Comparison of ENCODE assay signal across 9 cellular contexts in genomic region chr10:50988792-50989191, GRCh38.
DNase-seq lines count a peak whose midpoint lies in the region; ATAC-seq, FAIRE-seq and TF ChIP-seq lines count a peak whose summit lies in the region.
"Had no signal": no experiment of that assay in that cellular context is flagged by ENCODE, and none has a peak within 500 bp of the region (broad histone marks: within the 10 kb centered on the region; RNA-seq: fewer than 3 reads in every experiment).

No MANE protein-coding gene starts in this region.

- TF ChIP-seq EP300 in SK-N-SH (IDR thresholded peaks at IDR 0.05; ENCODE audit: borderline replicate concordance in 1 of 2, low read depth in 1 of 2, low read length in 1 of 2) (no peak), gastroesophageal sphincter (IDR thresholded peaks at IDR 0.05) (no peak), tibial nerve (IDR thresholded peaks at IDR 0.05) (no peak)

- WGBS in SK-N-SH (ENCODE audit: low lambda C conversion rate): 63% methylated on average over 4 of the region's 4 CpGs
- 28 to 32% methylated on average over 4 of the region's 4 CpGs for WGBS in gastroesophageal sphincter (ENCODE audit: low coverage in 1 of 2), 2 donors
- 45% methylated on average over 4 of the region's 4 CpGs for WGBS in tibial nerve, 2 donors

- TF ChIP-seq RAD21 in SK-N-SH (IDR thresholded peaks at IDR 0.05; ENCODE audit: low read length): peak; percentile 51

- TF ChIP-seq CTCF in SK-N-SH (IDR thresholded peaks at IDR 0.05) (peak; percentile 69), gastroesophageal sphincter (IDR thresholded peaks at IDR 0.05) (peak; percentile 10 to 63 (median 32)), tibial nerve (IDR thresholded peaks at IDR 0.05) (peak in 4 of 5 experiments; percentile 15 to 32 (median 25))

- H3K4me2 ChIP-seq in SK-N-SH: no peak overlapping the region

- no peak for ATAC-seq in SK-N-SH treated with all-trans-retinoic acid at 6 μM for 48 hours
- no peak for ATAC-seq in gastroesophageal sphincter

- H3K79me2 ChIP-seq in SK-N-SH (ENCODE audit: insufficient read depth): no peaks in the 10 kb centered on the region

- H3K27me3 ChIP-seq in SK-N-SH (ENCODE audit: insufficient read depth) (no peaks in the 10 kb centered on the region; the same call in 1 of the 2 replicates), gastroesophageal sphincter (peaks cover 39% of the 10 kb centered on the region), tibial nerve (peaks cover 0 to 28% of the 10 kb centered on the region in 2 donors)

- TF ChIP-seq POLR2A in gastroesophageal sphincter (IDR thresholded peaks at IDR 0.05): no peak
- no peak for TF ChIP-seq POLR2A in tibial nerve (IDR thresholded peaks at IDR 0.05)

- H3K4me1 ChIP-seq in SK-N-SH (ENCODE audit: control insufficient read depth in 1 of 2, insufficient read depth in 2 of 2, low read depth in 1 of 2, low read length in 1 of 2) (peaks cover 0 to 11% of the 10 kb centered on the region in 2 experiments; a peak in 1 of 4 replicates), gastroesophageal sphincter (peaks cover 0 to 48% (median 0%) of the 10 kb centered on the region in 3 donors), tibial nerve (peaks cover 0 to 26% (median 5%) of the 10 kb centered on the region in 4 donors)
- H3K4me1 ChIP-seq: prostate gland had no signal

- H3K9ac ChIP-seq in SK-N-SH: no peak overlapping the region

- POLR2A ChIA-PET in SK-N-SH (lab: Yijun Ruan, JAX): no interaction called here

- H3K9me3 ChIP-seq in SK-N-SH: no peaks in the 10 kb centered on the region
- H3K9me3 ChIP-seq in gastroesophageal sphincter: no peaks in the 10 kb centered on the region
- H3K9me3 ChIP-seq in tibial nerve: no peaks in the 10 kb centered on the region
- H3K9me3 ChIP-seq: prostate gland had no signal

- H3K36me3 ChIP-seq in SK-N-SH (replicated peaks in 1 of 2; ENCODE audit: control insufficient read depth in 1 of 2, insufficient read depth in 2 of 2, low read length in 1 of 2): no peaks in the 10 kb centered on the region
- H3K36me3 ChIP-seq in gastroesophageal sphincter: no peaks in the 10 kb centered on the region
- H3K36me3 ChIP-seq in tibial nerve: no peaks in the 10 kb centered on the region
- H3K36me3 ChIP-seq: prostate gland had no signal

- H2AFZ ChIP-seq in SK-N-SH (ENCODE audit: low read depth): no peak overlapping the region

- CTCF ChIA-PET in SK-N-SH (lab: Yijun Ruan, JAX): interaction anchor here (0.6 to 1.2 kb wide), 5 partner anchors 10 to 46 kb away, joined by 3 read pairs; no protein-coding TSS in a partner anchor

- DNase-seq in SK-N-SH (peak; percentile 27), RCC 7860 (ENCODE audit: low spot score) (no peak), tibial nerve (ENCODE audit: low spot score in 2 of 2) (no peak), NCI-H1436 (lab: John Stamatoyannopoulos, UW) (no peak)
- no peak for DNase-seq in activated effector memory CD4-positive, alpha-beta T cell treated with anti-CD3 and anti-CD28 coated beads, Interleukin-2, amount 50 U/mL, for 16 hours
- no peak for DNase-seq in activated CD4-positive, alpha-beta T cell treated with anti-CD3 and anti-CD28 coated beads for 1 hour

- H4K20me1 ChIP-seq in SK-N-SH (ENCODE audit: insufficient read depth): no peaks in the 10 kb centered on the region

- peak; percentile 49 for FAIRE-seq in RCC 7860 (lab: Jason Lieb, UNC)

- H3K4me3 ChIP-seq in SK-N-SH (ENCODE audit: low read depth in 2 of 2, low read length in 1 of 2) (no peak overlapping the region), gastroesophageal sphincter (no peak overlapping the region), tibial nerve (no peak overlapping the region)
- H3K4me3 ChIP-seq: prostate gland had no signal

- H3F3A ChIP-seq in SK-N-SH (replicated peaks; ENCODE audit: insufficient read depth): peaks cover 4% of the 10 kb centered on the region

- H3K27ac ChIP-seq in SK-N-SH (ENCODE audit: low read depth in 2 of 2, low read length in 1 of 2): no peak overlapping the region
- H3K27ac ChIP-seq in gastroesophageal sphincter: no peak overlapping the region
- H3K27ac ChIP-seq in tibial nerve: no peak overlapping the region
- H3K27ac ChIP-seq: prostate gland had no signal

- no peaks in the 10 kb centered on the region for H3K9me2 ChIP-seq in SK-N-SH

TF ChIP-seq in SK-N-SH, 30 proteins besides CTCF, POLR2A, EP300 and RAD21:
- no peak for TF ChIP-seq FOXM1 (IDR thresholded peaks at IDR 0.05; ENCODE audit: low read depth)
- TF ChIP-seq TCF12 (IDR thresholded peaks at IDR 0.05): no peak
- TF ChIP-seq GATA2 (CRISPR knock-in tag; IDR thresholded peaks at IDR 0.05): no peak

TF ChIP-seq in SK-N-SH treated with all-trans-retinoic acid at 6 μM for 48 hours, 23 proteins besides CTCF, POLR2A, EP300 and RAD21:
- TF ChIP-seq CSRNP3 (CRISPR knock-in tag; IDR thresholded peaks at IDR 0.05): no peak
- TF ChIP-seq ESRRG (CRISPR knock-in tag; IDR thresholded peaks at IDR 0.05): no peak
- TF ChIP-seq ZFP30 (CRISPR knock-in tag; IDR thresholded peaks at IDR 0.05): no peak
- no peak for TF ChIP-seq RARB (CRISPR knock-in tag; IDR thresholded peaks at IDR 0.05)
- no peak for TF ChIP-seq ZNF70 (CRISPR knock-in tag; IDR thresholded peaks at IDR 0.05)
- TF ChIP-seq ARNTL (CRISPR knock-in tag; IDR thresholded peaks at IDR 0.05; ENCODE audit: borderline replicate concordance, low read depth): no peak
- TF ChIP-seq CSDC2 (CRISPR knock-in tag; IDR thresholded peaks at IDR 0.05): no peak
- TF ChIP-seq CREB5 (CRISPR knock-in tag; IDR thresholded peaks at IDR 0.05; ENCODE audit: low read depth): no peak
- no peak for TF ChIP-seq ZNF8 (CRISPR knock-in tag; IDR thresholded peaks at IDR 0.05)
- TF ChIP-seq SNAI2 (CRISPR knock-in tag; IDR thresholded peaks at IDR 0.05): no peak
- no peak for TF ChIP-seq TSHZ2 (CRISPR knock-in tag; IDR thresholded peaks at IDR 0.05)
- TF ChIP-seq TCF4 (CRISPR knock-in tag; IDR thresholded peaks at IDR 0.05; ENCODE audit: borderline replicate concordance): no peak
- TF ChIP-seq GLIS3 (CRISPR knock-in tag; IDR thresholded peaks at IDR 0.05): no peak
- TF ChIP-seq ZNF565 (CRISPR knock-in tag; conservative IDR thresholded peaks at IDR 0.05; ENCODE audit: low read depth): no peak
- no peak for TF ChIP-seq ISL1 (CRISPR knock-in tag; IDR thresholded peaks at IDR 0.05)
